In the genomic region with DNA sequence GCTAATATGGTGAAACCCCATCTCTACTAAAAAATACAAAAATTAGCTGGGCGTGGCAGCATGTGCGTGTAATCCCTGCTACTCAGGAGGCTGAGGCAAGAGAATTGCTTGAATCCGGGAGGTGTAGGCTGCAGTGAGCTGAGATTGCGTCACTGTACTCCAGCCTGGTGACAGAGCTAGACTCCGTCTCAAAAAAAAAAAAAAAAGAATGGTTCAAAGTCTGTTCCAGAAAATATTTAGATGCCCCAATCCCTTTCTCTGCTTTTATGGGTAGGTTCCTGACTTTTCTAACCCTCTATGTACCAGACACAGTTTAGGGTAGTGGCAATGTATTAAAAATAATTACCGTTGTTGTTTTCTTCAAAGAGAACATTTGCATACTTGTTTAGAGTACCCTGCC, we compare ENCODE assay signal across 13 cellular contexts.
DNase-seq lines count a peak whose midpoint lies in the region; FAIRE-seq and TF ChIP-seq lines count a peak whose summit lies in the region.
"Had no signal": no experiment of that assay in that cellular context is flagged by ENCODE, and none has a peak within 500 bp of the region (broad histone marks: within the 10 kb centered on the region; RNA-seq: fewer than 3 reads in every experiment).

No MANE protein-coding gene starts in this region.

- TF ChIP-seq RAD21 in H1 (IDR thresholded peaks at IDR 0.05 in 1 of 2, conservative IDR thresholded peaks at IDR 0.05 in 1 of 2; ENCODE audit: low read depth in 2 of 2, low read length in 2 of 2) = no peak

- no peak overlapping the region for H3K9ac ChIP-seq in mammary epithelial cell (ENCODE audit: insufficient read depth, low read length)
- no peak overlapping the region for H3K9ac ChIP-seq in H1 (replicated peaks in 1 of 4; ENCODE audit: extremely low read depth in 1 of 4, low read depth in 3 of 4, low read length in 3 of 4)

- no peak overlapping the region for H2BK5ac ChIP-seq in H1 (ENCODE audit: low read depth, low read length)

- H3K4me1 ChIP-seq in mammary epithelial cell (ENCODE audit: insufficient read depth, low read length) (no peaks in the 10 kb centered on the region), breast epithelium (no peaks in the 10 kb centered on the region), H1 (replicated peaks in 1 of 4; ENCODE audit: control insufficient read depth in 3 of 4, insufficient read depth in 4 of 4, low read length in 3 of 4) (no peaks in the 10 kb centered on the region)

- H2BK120ac ChIP-seq in H1 (replicated peaks; ENCODE audit: low read depth, low read length) = no peak overlapping the region

- H2BK15ac ChIP-seq in H1 (ENCODE audit: low read length) = no peak overlapping the region

- no peaks in the 10 kb centered on the region for H4K20me1 ChIP-seq in mammary epithelial cell (ENCODE audit: insufficient read depth, low read length)
- H4K20me1 ChIP-seq in H1 (replicated peaks in 1 of 2; ENCODE audit: control insufficient read depth in 1 of 2, insufficient read depth in 2 of 2, low read length in 2 of 2) = no peaks in the 10 kb centered on the region

- no peak overlapping the region for H2AFZ ChIP-seq in mammary epithelial cell (ENCODE audit: low read depth, low read length)
- H2AFZ ChIP-seq in H1 (ENCODE audit: low read length) = no peak overlapping the region

- no peak for FAIRE-seq in H1 (lab: Jason Lieb, UNC)

- no peak overlapping the region for H3K14ac ChIP-seq in H1 (ENCODE audit: insufficient read length)

- no peak overlapping the region for H2BK20ac ChIP-seq in H1 (ENCODE audit: low read length)

- intact Hi-C loops in mammary epithelial cell (cut with micrococcal nuclease) = no loop called here
- intact Hi-C loops in breast epithelium (cut with DNase I; ENCODE audit: low total_unique reads) = no loop called here

- peak; percentile 20 for DNase-seq in mammary epithelial cell
- no peak for DNase-seq in breast epithelium (ENCODE audit: low spot score in 2 of 2)
- no peak for DNase-seq in H1 (ENCODE audit: low read depth in 1 of 2, low spot score in 2 of 2)
- DNase-seq in renal cortical epithelial cell (ENCODE audit: low read depth) = peak; percentile 13
- no peak for DNase-seq in NCI-H1436 treated with DMSO at 0.1 percent for 48 hours (lab: John Stamatoyannopoulos, UW)
- DNase-seq in germinal center (ENCODE audit: low spot score) = no peak
- DNase-seq in stimulated activated CD4-positive, alpha-beta T cell treated with anti-CD3 and anti-CD28 coated beads, Interleukin-4, amount 100 ng/mL, for 4 hours = no peak
- DNase-seq in NOMO-1 treated with dmso at 0.1 percent for 144 hours (lab: John Stamatoyannopoulos, UW; ENCODE audit: unreplicated experiment) = no peak
- DNase-seq: CD8-positive, alpha-beta T cell; DMS53; GF-D8; H9 had no signal

- no peak overlapping the region for H2AK5ac ChIP-seq in H1 (ENCODE audit: low read depth, low read length)

- no peak for TF ChIP-seq POLR2A in breast epithelium (IDR thresholded peaks at IDR 0.05)
- no peak for TF ChIP-seq POLR2A in H1 (IDR thresholded peaks at IDR 0.05; ENCODE audit: control extremely low read depth in 1 of 2, low read depth in 2 of 2, low read length in 2 of 2)

- no peak overlapping the region for H4K91ac ChIP-seq in H1 (replicated peaks; ENCODE audit: insufficient read length, low read length)

- H3K79me1 ChIP-seq in H1 (ENCODE audit: low read depth, low read length) = no peaks in the 10 kb centered on the region

- H3K27ac ChIP-seq in mammary epithelial cell (ENCODE audit: insufficient read depth, low read depth, low read length) = no peak overlapping the region
- no peak overlapping the region for H3K27ac ChIP-seq in breast epithelium
- no peak overlapping the region for H3K27ac ChIP-seq in H1 (ENCODE audit: low read depth, low read length)
- H3K27ac ChIP-seq: 22Rv1 had no signal

- TF ChIP-seq CTCF in mammary epithelial cell (conservative IDR thresholded peaks at IDR 0.05 in 1 of 2, IDR thresholded peaks at IDR 0.05 in 1 of 2; ENCODE audit: extremely low read depth in 1 of 2, insufficient read depth in 1 of 2, low read depth in 1 of 2, low read length in 2 of 2) (no peak), breast epithelium (IDR thresholded peaks at IDR 0.05) (no peak), H1 (IDR thresholded peaks at IDR 0.05; ENCODE audit: control extremely low read depth in 1 of 3, insufficient read depth in 1 of 3, low read depth in 1 of 3, low read length in 3 of 3) (no peak)

- H3K4me3 ChIP-seq in mammary epithelial cell (replicated peaks in 1 of 3; ENCODE audit: insufficient read depth in 1 of 3, low read depth in 2 of 3, low read length in 3 of 3) = no peak overlapping the region
- H3K4me3 ChIP-seq in breast epithelium = no peak overlapping the region
- no peak overlapping the region for H3K4me3 ChIP-seq in H1 (ENCODE audit: extremely low read depth in 1 of 4, insufficient read depth in 2 of 4, low read depth in 3 of 4, low read length in 4 of 4)

- H3K27me3 ChIP-seq in mammary epithelial cell (ENCODE audit: insufficient read depth, low read length) (no peaks in the 10 kb centered on the region), breast epithelium (no peaks in the 10 kb centered on the region), H1 (replicated peaks in 1 of 4; ENCODE audit: control insufficient read depth in 3 of 4, extremely low read depth in 1 of 4, insufficient read depth in 3 of 4, low read length in 3 of 4) (no peaks in the 10 kb centered on the region)

- no peak overlapping the region for H3K4ac ChIP-seq in H1 (replicated peaks; ENCODE audit: insufficient read length, low read depth, low read length)

- H3K79me2 ChIP-seq in mammary epithelial cell (ENCODE audit: insufficient read depth, low read length) (no peaks in the 10 kb centered on the region), H1 (ENCODE audit: control insufficient read depth in 1 of 2, insufficient read depth in 2 of 2, low read length in 2 of 2) (no peaks in the 10 kb centered on the region)

- POLR2A ChIA-PET in H1 (lab: Charles Lee; ENCODE audit: partially characterized antibody) = no interaction called here

- no peak overlapping the region for H4K5ac ChIP-seq in H1 (ENCODE audit: insufficient read length, low read depth, low read length)

- no peak overlapping the region for H3K18ac ChIP-seq in H1 (ENCODE audit: extremely low read depth, low read length)

- CTCF ChIA-PET in mammary epithelial cell (lab: Charles Lee; ENCODE audit: low non-redundant PET) = no interaction called here
- CTCF ChIA-PET in H1 (lab: Charles Lee; ENCODE audit: partially characterized antibody) = interaction anchor here (0.9 to 1.3 kb wide), 3 partner anchors 82 to 153 kb away, joined by 3 read pairs; no protein-coding TSS in a partner anchor

- no peaks in the 10 kb centered on the region for H3K23me2 ChIP-seq in H1 (ENCODE audit: low read depth, low read length)

- peaks cover 5% of the 10 kb centered on the region for H3K9me3 ChIP-seq in mammary epithelial cell (replicated peaks; ENCODE audit: insufficient read depth, low read length)
- peaks cover 0 to 7% of the 10 kb centered on the region in 2 donors for H3K9me3 ChIP-seq in breast epithelium
- peaks cover 0 to 7% of the 10 kb centered on the region in 2 experiments; a peak in 1 of 4 replicates for H3K9me3 ChIP-seq in H1 (ENCODE audit: insufficient read depth in 2 of 2, low read depth in 1 of 2, low read length in 1 of 2)

- H3K36me3 ChIP-seq in mammary epithelial cell (ENCODE audit: insufficient read depth, low read length) = no peaks in the 10 kb centered on the region
- H3K36me3 ChIP-seq in breast epithelium = no peaks in the 10 kb centered on the region
- no peaks in the 10 kb centered on the region; a peak in 1 of 8 replicates for H3K36me3 ChIP-seq in H1 (ENCODE audit: control insufficient read depth in 2 of 4, insufficient read depth in 4 of 4, low read length in 3 of 4)

- H3K56ac ChIP-seq in H1 (replicated peaks; ENCODE audit: insufficient read length, low read depth, low read length) = no peak overlapping the region

- TF ChIP-seq EP300 in H1 (IDR thresholded peaks at IDR 0.05; ENCODE audit: borderline replicate concordance in 1 of 2, low read depth in 2 of 2, low read length in 2 of 2) = no peak

- dilution Hi-C loops in mammary epithelial cell (cut with HindIII; ENCODE audit: low sequenced_read_pairs) = no loop called here

- no peak overlapping the region for H2BK12ac ChIP-seq in H1 (ENCODE audit: low read depth, low read length)

- H3K4me2 ChIP-seq in mammary epithelial cell (ENCODE audit: insufficient read depth, low read depth, low read length) (no peak overlapping the region), H1 (ENCODE audit: insufficient read depth in 1 of 2, low read depth in 2 of 2, low read length in 2 of 2) (no peak overlapping the region)

- in situ Hi-C loops in mammary epithelial cell (cut with MboI; ENCODE audit: low sequenced_read_pairs in 2 of 2) = no loop called here

- H4K8ac ChIP-seq in H1 (ENCODE audit: extremely low read depth, insufficient read depth, low read length) = no peak overlapping the region

- no peak overlapping the region for H3K23ac ChIP-seq in H1 (ENCODE audit: insufficient read length)

- BruUV-seq in mammary epithelial cell (replicated peaks; lab: Mats Ljungman, UMichigan) = no TSS peak

- WGBS in mammary epithelial cell (ENCODE audit: low coverage, missing lambda C conversion rate) = 76% methylated on average over 5 of the region's 6 CpGs
- 100% methylated on average over 6 of the region's 6 CpGs; no CpG with 5 or more reads in 1 of the 2 experiments for WGBS in H1 (ENCODE audit: extremely low coverage in 1 of 2, insufficient coverage in 1 of 2, insufficient read length in 1 of 2, insufficient replicate concordance in 2 of 2, low coverage in 1 of 2, low lambda C conversion rate in 2 of 2, missing lambda C conversion rate in 1 of 2), 2 experiments

TF ChIP-seq in H1, 55 proteins besides CTCF, POLR2A, EP300 and RAD21:
- TF ChIP-seq CEBPB (IDR thresholded peaks at IDR 0.05; ENCODE audit: low read depth, low read length) (peak; percentile 32; the same call in 1 of the 2 replicates), GABPA (IDR thresholded peaks at IDR 0.05; ENCODE audit: borderline replicate concordance, insufficient read depth, low read length) (no peak), RXRA (IDR thresholded peaks at IDR 0.05; ENCODE audit: insufficient read depth, low read depth, low read length) (no peak), CBX8 (IDR thresholded peaks at IDR 0.05; ENCODE audit: borderline replicate concordance, low read depth, low read length) (no peak), BACH1 (IDR thresholded peaks at IDR 0.05; ENCODE audit: low read length) (no peak)

Comparison
In these comparisons a context has a peak if more than half of its experiments do, and no peak if none do; other contexts are left out.
1. DNase-seq: peak in mammary epithelial cell (single experiment) and renal cortical epithelial cell (single experiment); none in breast epithelium (0 of 2), H1 (0 of 2), NCI-H1436 treated with DMSO at 0.1 percent for 48 hours (single experiment), germinal center (single experiment), stimulated activated CD4-positive, alpha-beta T cell treated with anti-CD3 and anti-CD28 coated beads, Interleukin-4, amount 100 ng/mL, for 4 hours (0 of 2) and NOMO-1 treated with dmso at 0.1 percent for 144 hours (single experiment).